Comparison of ENCODE assay signal across 9 cellular contexts in genomic region chr1:173866462-173866861, GRCh38. TPM values are rescaled to one million over a fixed set of nuclear protein-coding genes. Genes with fewer than 3 reads are reported as not detected.
DNase-seq lines count a peak whose midpoint lies in the region; ATAC-seq, FAIRE-seq and TF ChIP-seq lines count a peak whose summit lies in the region.
"Had no signal": no experiment of that assay in that cellular context is flagged by ENCODE, and none has a peak within 500 bp of the region (broad histone marks: within the 10 kb centered on the region; RNA-seq: fewer than 3 reads in every experiment).

No MANE protein-coding gene starts in this region.

- peaks cover 34% of the 10 kb centered on the region for H3K79me2 ChIP-seq in osteoblast (ENCODE audit: insufficient read depth, low read length)

- peaks cover 53% of the 10 kb centered on the region for H3K36me3 ChIP-seq in ES-I3 (ENCODE audit: insufficient read depth, low read length)
- H3K36me3 ChIP-seq in endodermal cell (ENCODE audit: control insufficient read depth, insufficient read depth, low read length): peaks cover 62% of the 10 kb centered on the region
- peaks cover 62% of the 10 kb centered on the region for H3K36me3 ChIP-seq in osteoblast (ENCODE audit: insufficient read depth, low read length)

- no peaks in the 10 kb centered on the region for H3K9me3 Mint-ChIP-seq in endodermal cell

- peak overlapping the region; percentile 82 for H3K27ac ChIP-seq in endodermal cell (ENCODE audit: low read depth, low read length)
- H3K27ac ChIP-seq in osteoblast (ENCODE audit: low read depth, low read length): peak overlapping the region; percentile 85

- 0% methylated on average over 1 of the region's 1 CpG for WGBS in endodermal cell (ENCODE audit: insufficient coverage in 1 of 2, insufficient read length in 1 of 2), 2 experiments

- no peak for FAIRE-seq in H54 (lab: Jason Lieb, UNC)
- FAIRE-seq: colon had no signal

- H3K27me3 ChIP-seq in endodermal cell (ENCODE audit: control insufficient read depth, insufficient read depth, low read length, poor library complexity, severe bottlenecking) (no peaks in the 10 kb centered on the region), osteoblast (ENCODE audit: insufficient read depth, low read length) (no peaks in the 10 kb centered on the region)

- peaks cover 63% of the 10 kb centered on the region for H3K36me3 Mint-ChIP-seq in endodermal cell (ENCODE audit: low read depth)

- H2AFZ ChIP-seq in osteoblast (ENCODE audit: low read length): no peak overlapping the region

- ATAC-seq in GM18519 (IDR thresholded peaks at IDR 0.05; ENCODE audit: low FRiP score, unreplicated experiment) (no peak), GM21515 (IDR thresholded peaks at IDR 0.05; ENCODE audit: unreplicated experiment) (no peak)

- no peaks in the 10 kb centered on the region for H3K27me3 Mint-ChIP-seq in endodermal cell (ENCODE audit: insufficient read depth)

- H3K27ac Mint-ChIP-seq in endodermal cell: peak overlapping the region; percentile 99

- H3K4me1 ChIP-seq in ES-I3 (ENCODE audit: insufficient read depth, low read length) (peaks cover 9% of the 10 kb centered on the region), endodermal cell (ENCODE audit: control insufficient read depth, insufficient read depth, low read length) (no peaks in the 10 kb centered on the region), osteoblast (ENCODE audit: insufficient read depth, low read length) (peaks cover 20% of the 10 kb centered on the region)

- DNase-seq in OCI-M1 (lab: John Stamatoyannopoulos, UW) (peak; percentile 24), endodermal cell (no peak), osteoblast (ENCODE audit: insufficient read length, low spot score, missing footprints) (no peak), H54 (ENCODE audit: insufficient read length, low spot score) (no peak), NCI-H510A (lab: John Stamatoyannopoulos, UW) (no peak)

- peaks cover 37% of the 10 kb centered on the region for H3K4me1 Mint-ChIP-seq in endodermal cell

- H3K4me3 ChIP-seq in endodermal cell (ENCODE audit: low read length): peak overlapping the region; percentile 99
- peak overlapping the region; percentile 96 for H3K4me3 ChIP-seq in osteoblast (ENCODE audit: insufficient read depth, low read length)

- H3K9me3 ChIP-seq in ES-I3 (ENCODE audit: control insufficient read depth, insufficient read depth, low read length) (no peaks in the 10 kb centered on the region), endodermal cell (ENCODE audit: control insufficient read depth, low read length) (no peaks in the 10 kb centered on the region), osteoblast (ENCODE audit: low read depth, low read length) (no peaks in the 10 kb centered on the region)

- TF ChIP-seq CTCF in endodermal cell (conservative IDR thresholded peaks at IDR 0.05) (no peak), osteoblast (IDR thresholded peaks at IDR 0.05; ENCODE audit: extremely low read depth, low read depth, low read length) (no peak)

- H3K9ac ChIP-seq in ES-I3 (ENCODE audit: low read depth, low read length) (peak overlapping the region; percentile 74), endodermal cell (ENCODE audit: extremely low read depth, low read length, poor library complexity, severe bottlenecking) (peak overlapping the region; percentile 100)

- no peak for TF ChIP-seq POLR2A in H54 (IDR thresholded peaks at IDR 0.05; ENCODE audit: low read depth, low read length)

- H3K4me2 ChIP-seq in osteoblast (ENCODE audit: insufficient read depth, low read length): peak overlapping the region; percentile 93

- H3K4me3 Mint-ChIP-seq in endodermal cell: peak overlapping the region; percentile 96

- peaks cover 51% of the 10 kb centered on the region for H4K20me1 ChIP-seq in osteoblast (ENCODE audit: insufficient read depth, low read length)

RNA-seq across cellular contexts. Expression of gene GAS5, which starts 1.3 kb away (rescaled TPM):
- total RNA-seq in endodermal cell (100 to 1,000 TPM; 456 to 587 TPM), osteoblast (177 and 220 TPM in 2 replicates)
- polyA plus RNA-seq in endodermal cell (2013, experiment 1 of 2): 486 TPM
- polyA plus RNA-seq in endodermal cell (2013, experiment 2 of 2): 422 TPM

RNA-seq across cellular contexts. Expression of gene ZBTB37, which starts 1.7 kb away (rescaled TPM):
- total RNA-seq in endodermal cell: 10 to 100 TPM; 17.4 to 24.2 TPM
- polyA plus RNA-seq in endodermal cell (2013, experiment 1 of 2): 5.3 TPM
- polyA plus RNA-seq in endodermal cell (2013, experiment 2 of 2): 5.7 TPM
- total RNA-seq in osteoblast: 10.3 and 10.5 TPM in 2 replicates

RNA-seq across cellular contexts. Expression of gene CENPL, which starts 41.8 kb away (rescaled TPM):
- total RNA-seq in endodermal cell: 10 to 100 TPM; 15.8 to 18.9 TPM
- polyA plus RNA-seq in endodermal cell (2013, experiment 1 of 2): 15.5 TPM
- polyA plus RNA-seq in endodermal cell (2013, experiment 2 of 2): 14.1 TPM
- 8.0 and 12.1 TPM in 2 replicates for total RNA-seq in osteoblast

RNA-seq across cellular contexts. Expression of gene DARS2, which starts 42.0 kb away (rescaled TPM):
- total RNA-seq in endodermal cell: 10 to 100 TPM; 37.9 to 43.0 TPM
- 25.6 TPM for polyA plus RNA-seq in endodermal cell (2013, experiment 1 of 2)
- polyA plus RNA-seq in endodermal cell (2013, experiment 2 of 2): 26.6 TPM
- total RNA-seq in osteoblast: 15.6 and 17.4 TPM in 2 replicates

RNA-seq across cellular contexts. Expression of gene SERPINC1, which starts 50.7 kb away (rescaled TPM):
- not detected for total RNA-seq in endodermal cell
- polyA plus RNA-seq in endodermal cell (2013, experiment 1 of 2): not detected
- polyA plus RNA-seq in endodermal cell (2013, experiment 2 of 2): not detected
- total RNA-seq in osteoblast: under 0.01 TPM in 1 of 2 replicates, not detected in the other
